In genomic region chrX:40262641-40263560, GRCh38 we compare ENCODE assay signal across 10 cellular contexts.
DNase-seq lines count a peak whose midpoint lies in the region; ATAC-seq, FAIRE-seq and TF ChIP-seq lines count a peak whose summit lies in the region.
"Had no signal": no experiment of that assay in that cellular context is flagged by ENCODE, and none has a peak within 500 bp of the region (broad histone marks: within the 10 kb centered on the region; RNA-seq: fewer than 3 reads in every experiment).

No MANE protein-coding gene starts in this region.

- DNase-seq in EH (ENCODE audit: low read depth) (peak; percentile 86), SJSA1 (ENCODE audit: low read depth in 1 of 2, low spot score in 2 of 2) (peak; percentile 72 to 84), foreskin keratinocyte (peak; percentile 30 to 65), ovary (peak; percentile 73 to 81 (median 74)), DMS 273 treated with DMSO at 0.1 percent for 48 hours (lab: John Stamatoyannopoulos, UW) (no peak), GM12892 (ENCODE audit: insufficient read length) (no peak)
- no peak for DNase-seq in activated effector memory CD4-positive, alpha-beta T cell treated with anti-CD3 and anti-CD28 coated beads, Interleukin-2, amount 50 U/mL, for 16 hours

- WGBS in ovary, 3 donors: 38 to 45% (median 39%) methylated on average over 10 of the region's 10 CpGs

- no peak for TF ChIP-seq CTCF in foreskin keratinocyte (conservative IDR thresholded peaks at IDR 0.05)
- no peak for TF ChIP-seq CTCF in ovary (IDR thresholded peaks at IDR 0.05)

- H3K4me1 ChIP-seq in SJSA1 (replicated peaks) (peaks cover 67% of the 10 kb centered on the region), foreskin keratinocyte (peaks cover 7% of the 10 kb centered on the region), ovary (ENCODE audit: insufficient read depth) (peaks cover 8% of the 10 kb centered on the region)

- H3K9me3 ChIP-seq in SJSA1 (replicated peaks) (no peaks in the 10 kb centered on the region), ovary (no peaks in the 10 kb centered on the region)

- H3K27me3 ChIP-seq in SJSA1 (replicated peaks): no peaks in the 10 kb centered on the region
- no peaks in the 10 kb centered on the region for H3K27me3 ChIP-seq in foreskin keratinocyte
- H3K27me3 ChIP-seq in ovary: no peaks in the 10 kb centered on the region

- ATAC-seq in foreskin keratinocyte (peak; percentile 61), GM18519 (IDR thresholded peaks at IDR 0.05; ENCODE audit: low FRiP score, unreplicated experiment) (no peak)
- ATAC-seq: left lobe of liver had no signal

- TF ChIP-seq POLR2A in ovary (IDR thresholded peaks at IDR 0.05) (no peak), GM12892 (IDR thresholded peaks at IDR 0.05; ENCODE audit: low read depth, low read length) (no peak)

- FAIRE-seq in GM12892 (lab: Jason Lieb, UNC): no peak

- no peak for TF ChIP-seq EP300 in ovary (IDR thresholded peaks at IDR 0.05)

- peak overlapping the region; percentile 33 for H3K4me3 ChIP-seq in SJSA1
- H3K4me3 ChIP-seq in ovary: no peak overlapping the region
- H3K4me3 ChIP-seq: SK-N-MC had no signal

- H3K36me3 ChIP-seq in SJSA1 (no peaks in the 10 kb centered on the region), ovary (no peaks in the 10 kb centered on the region)

- intact Hi-C loops in ovary (cut with DNase I): loop anchor here in 2 of 4 donors (5.0 to 10.0 kb wide), 4 partner anchors 86 to 448 kb away; no protein-coding TSS in a partner anchor

- H3K27ac ChIP-seq in SJSA1 (peak overlapping the region; percentile 94), foreskin keratinocyte (no peak overlapping the region), ovary (peak overlapping the region in 1 of 2 donors; percentile 77)
- H3K27ac ChIP-seq: SK-N-MC had no signal

Comparison
In these comparisons a context has a peak if more than half of its experiments do, and no peak if none do; other contexts are left out.
1. DNase-seq: peak in EH (single experiment), SJSA1 (2 of 2), foreskin keratinocyte (2 of 2) and ovary (5 of 5); none in DMS 273 treated with DMSO at 0.1 percent for 48 hours (single experiment), GM12892 (single experiment) and activated effector memory CD4-positive, alpha-beta T cell treated with anti-CD3 and anti-CD28 coated beads, Interleukin-2, amount 50 U/mL, for 16 hours (single experiment).